ENCODE assay signal across 26 cellular contexts in the genomic region with DNA sequence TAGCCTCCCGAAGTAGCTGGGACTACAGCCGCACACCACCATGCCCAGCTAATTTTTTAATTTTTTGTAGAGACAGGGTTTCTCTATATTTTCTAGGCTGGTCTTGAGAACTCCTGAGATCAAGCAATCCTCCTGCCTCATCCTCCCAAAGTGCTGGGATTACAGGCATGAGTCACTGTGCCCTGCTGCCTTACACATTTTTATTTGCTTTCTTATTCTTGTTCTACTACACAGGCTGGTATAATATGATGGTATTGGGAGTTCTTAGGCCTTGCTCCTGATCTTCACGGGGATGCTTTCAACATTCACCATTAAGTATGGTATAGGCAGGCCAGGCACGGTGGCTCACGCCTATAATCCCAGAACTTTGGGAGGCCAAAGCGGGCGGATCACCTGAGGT. TPM values are rescaled to one million over a fixed set of nuclear protein-coding genes. Genes with fewer than 3 reads are reported as not detected.
DNase-seq lines count a peak whose midpoint lies in the region; ATAC-seq and TF ChIP-seq lines count a peak whose summit lies in the region.
"Had no signal": no experiment of that assay in that cellular context is flagged by ENCODE, and none has a peak within 500 bp of the region (broad histone marks: within the 10 kb centered on the region; RNA-seq: fewer than 3 reads in every experiment).

No MANE protein-coding gene starts in this region.

- no peak overlapping the region for H3K4me3 Mint-ChIP-seq in WTC11
- H3K4me3 Mint-ChIP-seq: B cell, CD14-positive monocyte had no signal

- POLR2A ChIA-PET in WTC11 (lab: Charles Lee): interaction anchor here (0.6 kb wide), 1 partner anchor 75 kb away, joined by 4 read pairs; no protein-coding TSS in a partner anchor

- H3K9me3 ChIP-seq in left ventricle myocardium inferior (replicated peaks) (no peaks in the 10 kb centered on the region), heart right ventricle (no peaks in the 10 kb centered on the region), gastroesophageal sphincter (no peaks in the 10 kb centered on the region)
- H3K9me3 ChIP-seq: SJSA1 had no signal

- CTCF ChIA-PET in WTC11 (lab: Charles Lee): interaction anchor here (0.6 kb wide), 1 partner anchor 11 kb away, joined by 3 read pairs; no protein-coding TSS in a partner anchor

- H3K4me1 Mint-ChIP-seq in WTC11: peaks cover 11% of the 10 kb centered on the region

- DNase-seq in left ventricle myocardium inferior (no peak), heart right ventricle (no peak), WTC11 (ENCODE audit: low spot score) (no peak), globus pallidus (ENCODE audit: low spot score) (no peak), NCI-H526 (lab: John Stamatoyannopoulos, UW) (no peak), dedifferentiated amniotic fluid mesenchymal stem cell (ENCODE audit: extremely low spot score) (no peak)
- DNase-seq: Calu3, DMS79 treated with DMSO at 0.1 percent for 48 hours, GF-D8, H7, Karpas-422, NCI-H1092 treated with DMSO at 0.1 percent for 48 hours, NCI-H1436, NCI-H187, NCI-H2081 treated with DMSO at 0.1 percent for 48 hours, NCI-H345, NCI-H510A treated with DMSO at 0.1 percent for 48 hours, NCI-H774, Right ventricle myocardium superior, RPMI8226 had no signal

- H3K4me3 ChIP-seq in left ventricle myocardium inferior (no peak overlapping the region), heart right ventricle (no peak overlapping the region), gastroesophageal sphincter (no peak overlapping the region)
- H3K4me3 ChIP-seq: SJSA1 had no signal

- H3K4me1 ChIP-seq in left ventricle myocardium inferior (peaks cover 47% of the 10 kb centered on the region), heart right ventricle (peaks cover 0 to 37% (median 10%) of the 10 kb centered on the region in 9 donors), gastroesophageal sphincter (peaks cover 0 to 51% (median 0%) of the 10 kb centered on the region in 3 donors)
- H3K4me1 ChIP-seq: SJSA1 had no signal

- no peak for TF ChIP-seq CTCF in left ventricle myocardium inferior (IDR thresholded peaks at IDR 0.05; ENCODE audit: borderline replicate concordance)
- no peak for TF ChIP-seq CTCF in heart right ventricle (IDR thresholded peaks at IDR 0.05)
- no peak for TF ChIP-seq CTCF in WTC11 (IDR thresholded peaks at IDR 0.05)
- TF ChIP-seq CTCF in gastroesophageal sphincter (IDR thresholded peaks at IDR 0.05): no peak

- H3K27me3 ChIP-seq in left ventricle myocardium inferior (ENCODE audit: low read depth): no peaks in the 10 kb centered on the region
- no peaks in the 10 kb centered on the region for H3K27me3 ChIP-seq in heart right ventricle
- H3K27me3 ChIP-seq in gastroesophageal sphincter: no peaks in the 10 kb centered on the region
- H3K27me3 ChIP-seq: SJSA1 had no signal

- peak overlapping the region; percentile 34; the same call in 1 of the 2 replicates for H3K27ac Mint-ChIP-seq in WTC11
- H3K27ac Mint-ChIP-seq: B cell had no signal

- peaks cover 10% of the 10 kb centered on the region for H3K36me3 Mint-ChIP-seq in WTC11

- ATAC-seq in heart right ventricle (no peak), WTC11 (no peak), gastroesophageal sphincter (no peak), HG03039 (IDR thresholded peaks at IDR 0.05; ENCODE audit: unreplicated experiment) (no peak)

- H3K36me3 ChIP-seq in left ventricle myocardium inferior: peaks cover 49% of the 10 kb centered on the region
- peaks cover 0 to 81% (median 24%) of the 10 kb centered on the region in 9 donors for H3K36me3 ChIP-seq in heart right ventricle
- H3K36me3 ChIP-seq in gastroesophageal sphincter: peaks cover 0 to 43% of the 10 kb centered on the region in 2 donors

- TF ChIP-seq POLR2A in gastroesophageal sphincter (IDR thresholded peaks at IDR 0.05): no peak

- H3K27ac ChIP-seq in left ventricle myocardium inferior (replicated peaks) (peak overlapping the region; percentile 13), heart right ventricle (no peak overlapping the region), gastroesophageal sphincter (peak overlapping the region in 3 of 4 donors; percentile 37 to 59 (median 38))
- H3K27ac ChIP-seq: 22Rv1, SJSA1 had no signal

- H3K27me3 Mint-ChIP-seq in WTC11 (ENCODE audit: low read depth): no peaks in the 10 kb centered on the region
- H3K27me3 Mint-ChIP-seq: B cell had no signal

- H3K9me3 Mint-ChIP-seq in WTC11: no peaks in the 10 kb centered on the region
- H3K9me3 Mint-ChIP-seq: CD14-positive monocyte had no signal

- 96 to 97% methylated on average over 7 of the region's 7 CpGs for WGBS in heart right ventricle, 2 donors
- 95 to 100% methylated on average over 1 to 4 of the region's 7 CpGs for WGBS in gastroesophageal sphincter (ENCODE audit: low coverage in 1 of 2), 2 donors

- intact Hi-C loops in left ventricle myocardium inferior (cut with micrococcal nuclease): no loop called here
- intact Hi-C loops in heart right ventricle (cut with DNase I): loop anchor here in 1 of 10 donors (5.0 kb wide), 1 partner anchor 37 kb away; no protein-coding TSS in a partner anchor

- TF ChIP-seq EP300 in gastroesophageal sphincter (IDR thresholded peaks at IDR 0.05): no peak

TF ChIP-seq in WTC11, 78 proteins besides CTCF, POLR2A, EP300 and RAD21:
- no peak for TF ChIP-seq FOXJ3 (CRISPR knock-in tag; IDR thresholded peaks at IDR 0.05; ENCODE audit: borderline replicate concordance)
- TF ChIP-seq, protein P1, sequence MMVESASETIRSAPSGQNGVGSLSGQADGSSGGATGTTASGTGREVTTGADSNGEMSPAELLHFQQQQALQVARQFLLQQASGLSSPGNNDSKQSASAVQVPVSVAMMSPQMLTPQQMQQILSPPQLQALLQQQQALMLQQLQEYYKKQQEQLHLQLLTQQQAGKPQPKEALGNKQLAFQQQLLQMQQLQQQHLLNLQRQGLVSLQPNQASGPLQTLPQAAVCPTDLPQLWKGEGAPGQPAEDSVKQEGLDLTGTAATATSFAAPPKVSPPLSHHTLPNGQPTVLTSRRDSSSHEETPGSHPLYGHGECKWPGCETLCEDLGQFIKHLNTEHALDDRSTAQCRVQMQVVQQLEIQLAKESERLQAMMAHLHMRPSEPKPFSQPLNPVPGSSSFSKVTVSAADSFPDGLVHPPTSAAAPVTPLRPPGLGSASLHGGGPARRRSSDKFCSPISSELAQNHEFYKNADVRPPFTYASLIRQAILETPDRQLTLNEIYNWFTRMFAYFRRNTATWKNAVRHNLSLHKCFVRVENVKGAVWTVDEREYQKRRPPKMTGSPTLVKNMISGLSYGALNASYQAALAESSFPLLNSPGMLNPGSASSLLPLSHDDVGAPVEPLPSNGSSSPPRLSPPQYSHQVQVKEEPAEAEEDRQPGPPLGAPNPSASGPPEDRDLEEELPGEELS (CRISPR knock-in tag; IDR thresholded peaks at IDR 0.05): no peak

RNA-seq across cellular contexts. Expression of gene DGLUCY, which starts 21.2 kb away (rescaled TPM):
- total RNA-seq in left ventricle myocardium inferior: 220 TPM
- 100 to 1,000 TPM; 124 to 270 (median 208) TPM for total RNA-seq in heart right ventricle
- polyA plus RNA-seq in heart right ventricle: 100 to 1,000 TPM in 1 of 2 donors, 10 to 100 TPM in 1; 43.5 to 184 TPM
- 35.4 to 38.7 TPM (median 36.9 TPM) in 3 replicates for total RNA-seq in WTC11 (2021)
- 100 to 1,000 TPM in 1 of 4 donors, 10 to 100 TPM in 3; 52.8 to 118 (median 77.3) TPM for total RNA-seq in gastroesophageal sphincter

Comparison
In these comparisons a context has a peak if more than half of its experiments do, and no peak if none do; other contexts are left out.
1. H3K27ac ChIP-seq: peak in left ventricle myocardium inferior (single experiment) and gastroesophageal sphincter (3 of 4); none in heart right ventricle (0 of 10).